In genomic region chr1:160046494-160047115, GRCh38 we compare ENCODE assay signal across 1 cellular context.
TF ChIP-seq lines count a peak whose summit lies in the region.

No MANE protein-coding gene starts in this region.

TF ChIP-seq in K562, 482 proteins besides CTCF, POLR2A, EP300 and RAD21 (continued from another document):
- TF ChIP-seq BCLAF1 (IDR thresholded peaks at IDR 0.05; ENCODE audit: borderline replicate concordance in 1 of 2, control insufficient read depth in 1 of 2, low read depth in 2 of 2, low read length in 1 of 2) (no peak), SUPT5H (IDR thresholded peaks at IDR 0.05) (no peak), THRAP3 (IDR thresholded peaks at IDR 0.05; ENCODE audit: borderline replicate concordance) (no peak), GTF2F1 (IDR thresholded peaks at IDR 0.05; ENCODE audit: low read depth, low read length) (no peak), SAP30 (IDR thresholded peaks at IDR 0.05; ENCODE audit: borderline replicate concordance, insufficient read depth, low read depth, low read length, poor library complexity, severe bottlenecking) (no peak), ZKSCAN8 (CRISPR knock-in tag; IDR thresholded peaks at IDR 0.05) (peak; percentile 90), NFE2 (IDR thresholded peaks at IDR 0.05; ENCODE audit: low read depth) (peak; percentile 22; the same call in 1 of the 2 replicates), FOXA3 (CRISPR knock-in tag; conservative IDR thresholded peaks at IDR 0.05 in 1 of 2, IDR thresholded peaks at IDR 0.05 in 1 of 2) (0 out of 4 replicates have a peak, but pooled peaks of 1 of the 2 experiments have one; percentile 50), NONO (IDR thresholded peaks at IDR 0.05; ENCODE audit: low read depth in 2 of 2, low read length in 1 of 2) (peak in 1 of 2 experiments; percentile 78; a peak in 2 of 4 replicates), NFATC3 (IDR thresholded peaks at IDR 0.05) (no peak), MLLT1 (IDR thresholded peaks at IDR 0.05) (peak in 1 of 2 experiments; percentile 96; a peak in 2 of 4 replicates)
